8 cellular contexts compared by ENCODE assay signal in genomic region chr2:99488587-99488998, GRCh38. TPM values are rescaled to one million over a fixed set of nuclear protein-coding genes. Genes with fewer than 3 reads are reported as not detected.
DNase-seq lines count a peak whose midpoint lies in the region; ATAC-seq and FAIRE-seq lines count a peak whose summit lies in the region.

No MANE protein-coding gene starts in this region.

- no peaks in the 10 kb centered on the region for H3K27me3 ChIP-seq in endocrine pancreas (ENCODE audit: control insufficient read depth, insufficient read depth, low read length)

- peak overlapping the region; percentile 92 to 99 (median 97) for H3K4me3 Mint-ChIP-seq in naive B cell

- H3K36me3 ChIP-seq in endocrine pancreas (ENCODE audit: control insufficient read depth, insufficient read depth, low read length), result no peaks in the 10 kb centered on the region

- H3K9ac ChIP-seq in endocrine pancreas (ENCODE audit: control insufficient read depth, insufficient read depth, low read length), result peak overlapping the region; percentile 88

- H3K4me3 ChIP-seq in endocrine pancreas (ENCODE audit: control insufficient read depth, insufficient read depth, low read length), result peak overlapping the region; percentile 97

- peak; percentile 21 for FAIRE-seq in GM18507 (lab: Jason Lieb, UNC)

- in situ Hi-C loops in SK-MEL-5 (cut with HindIII; ENCODE audit: low pct_unique_long_range_greater_than_20kb, low sequenced_read_pairs), result no loop called here

- H3K27me3 Mint-ChIP-seq in naive B cell, result peaks cover 0 to 1% (median 0%) of the 10 kb centered on the region in 3 donors

- DNase-seq in Ammon's horn (ENCODE audit: low spot score) (peak; percentile 7), GM18507 (ENCODE audit: extremely low spot score, insufficient read length, low read depth) (no peak), SK-MEL-5 (ENCODE audit: low read depth, low spot score) (peak; percentile 35), naive B cell (no peak), putamen (ENCODE audit: low spot score) (no peak), NCI-H446 treated with DMSO at 0.1 percent for 48 hours (lab: John Stamatoyannopoulos, UW) (no peak)

- H3K9me3 ChIP-seq in endocrine pancreas (ENCODE audit: control insufficient read depth, low read length), result no peaks in the 10 kb centered on the region

- peaks cover 28 to 40% (median 39%) of the 10 kb centered on the region in 3 donors for H3K4me1 Mint-ChIP-seq in naive B cell

- no peaks in the 10 kb centered on the region for H3K4me1 ChIP-seq in endocrine pancreas (ENCODE audit: control insufficient read depth, insufficient read depth, low read length)

- H3K36me3 Mint-ChIP-seq in naive B cell, result peaks cover 0 to 8% of the 10 kb centered on the region in 2 donors

- peak overlapping the region; percentile 92 to 99 (median 96) for H3K27ac Mint-ChIP-seq in naive B cell

- no peaks in the 10 kb centered on the region for H3K9me3 Mint-ChIP-seq in naive B cell

- ATAC-seq in naive B cell (ENCODE audit: low read depth in 2 of 2) (no peak), HG02678 (IDR thresholded peaks at IDR 0.05; ENCODE audit: unreplicated experiment) (no peak)

RNA-seq across cellular contexts. Expression of gene REV1, which starts 1.2 kb away (rescaled TPM):
- total RNA-seq in SK-MEL-5 (2014; rRNA removed; shearing (Covaris generic)), result 17.7 and 19.1 TPM in 2 replicates
- polyA plus RNA-seq in SK-MEL-5 (2015; cell fraction: cytosol; rRNA removed), result 9.5 and 10.2 TPM in 2 replicates
- 128 and 132 TPM in 2 replicates for polyA plus RNA-seq in SK-MEL-5 (2015; cell fraction: nucleus; rRNA removed)
- polyA plus RNA-seq in naive B cell (ENCODE audit: low read depth in 6 of 6), result 10 to 100 TPM; 14.7 to 25.8 (median 17.9) TPM

Comparison
In these comparisons a context has a peak if more than half of its experiments do, and no peak if none do; other contexts are left out.
1. DNase-seq: peak in Ammon's horn (single experiment) and SK-MEL-5 (single experiment); none in GM18507 (single experiment), naive B cell (single experiment), putamen (single experiment) and NCI-H446 treated with DMSO at 0.1 percent for 48 hours (single experiment).